8 cellular contexts compared by ENCODE assay signal in the genomic region with DNA sequence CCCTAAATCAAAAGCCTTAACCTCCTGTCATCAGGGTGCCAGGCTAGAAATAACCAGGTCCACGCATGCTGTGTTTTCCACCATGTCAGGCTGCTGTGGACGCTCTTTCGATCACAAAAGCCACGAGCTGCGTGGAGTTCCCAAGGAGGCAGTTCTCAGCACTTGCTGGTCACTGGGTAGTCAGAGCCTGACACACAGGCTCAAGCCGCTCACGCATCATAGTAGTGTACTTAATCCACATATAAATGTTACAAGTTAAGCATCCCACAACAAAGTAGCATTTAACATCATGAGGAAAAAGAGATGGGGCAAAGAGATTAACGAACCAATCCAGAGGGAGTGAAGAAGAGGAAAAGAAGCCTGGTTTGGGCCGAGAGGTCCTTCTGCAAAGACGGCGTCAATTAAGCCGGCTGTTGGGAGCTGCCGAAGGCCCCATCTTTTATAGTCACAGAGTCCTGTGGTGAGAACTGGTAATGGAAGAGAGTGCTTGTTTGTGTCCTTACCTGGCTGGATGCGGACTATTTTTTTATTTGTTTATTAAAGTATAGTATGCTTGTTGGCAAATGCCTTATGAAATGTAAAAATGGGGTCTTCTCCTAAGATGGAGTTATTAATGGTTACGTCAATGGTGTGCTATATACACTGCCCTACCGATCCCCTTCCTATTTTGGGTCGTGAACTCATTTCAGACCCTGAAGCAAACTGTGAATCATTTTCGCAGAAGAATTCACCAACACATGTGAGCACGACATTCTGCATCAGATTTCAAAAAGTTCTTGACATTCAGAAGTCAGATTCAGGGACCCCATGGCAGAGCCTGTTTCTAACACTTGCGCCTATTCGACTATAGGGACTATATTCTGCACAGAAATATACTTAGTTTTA. TPM values are rescaled to one million over a fixed set of nuclear protein-coding genes. Genes with fewer than 3 reads are reported as not detected.
DNase-seq lines count a peak whose midpoint lies in the region; ATAC-seq and TF ChIP-seq lines count a peak whose summit lies in the region.

No MANE protein-coding gene starts in this region.

- intact Hi-C loops in prostate gland (cut with DNase I): loop anchor here (5.0 to 10.0 kb wide), 3 partner anchors 82 to 365 kb away; partner anchors contain the start of genes CENPU and IRF2

- H3K4me1 ChIP-seq in HUES6 (ENCODE audit: control insufficient read depth, insufficient read depth, low read length) (peaks cover 45% of the 10 kb centered on the region), prostate gland (replicated peaks) (peaks cover 14% of the 10 kb centered on the region)

- H3K27me3 Mint-ChIP-seq in activated CD8-positive, alpha-beta T cell treated with anti-CD3 and anti-CD28 coated beads, Interleukin-2, amount 10 ng/mL, durations not matched to agents 7 days and 5 days (ENCODE audit: low read depth): no peaks in the 10 kb centered on the region

- H3K4me3 ChIP-seq in HUES6 (ENCODE audit: low read depth, low read length) (peak overlapping the region; percentile 62), prostate gland (peak overlapping the region; percentile 65 to 73)

- H3K36me3 ChIP-seq in HUES6 (ENCODE audit: control insufficient read depth, insufficient read depth, low read length): peaks cover 20% of the 10 kb centered on the region
- no peaks in the 10 kb centered on the region for H3K36me3 ChIP-seq in prostate gland

- H3K9me3 ChIP-seq in HUES6 (ENCODE audit: control insufficient read depth, insufficient read depth, low read depth, low read length) (no peaks in the 10 kb centered on the region), prostate gland (no peaks in the 10 kb centered on the region)

- peak overlapping the region; percentile 86 for H3K27ac Mint-ChIP-seq in activated CD8-positive, alpha-beta T cell treated with anti-CD3 and anti-CD28 coated beads, Interleukin-2, amount 10 ng/mL, durations not matched to agents 7 days and 5 days

- peaks cover 43% of the 10 kb centered on the region for H3K4me1 Mint-ChIP-seq in activated CD8-positive, alpha-beta T cell treated with anti-CD3 and anti-CD28 coated beads, Interleukin-2, amount 10 ng/mL, durations not matched to agents 7 days and 5 days (ENCODE audit: low read depth)

- peaks cover 38% of the 10 kb centered on the region for H3K36me3 Mint-ChIP-seq in activated CD8-positive, alpha-beta T cell treated with anti-CD3 and anti-CD28 coated beads, Interleukin-2, amount 10 ng/mL, durations not matched to agents 7 days and 5 days (ENCODE audit: low read depth)

- H3K27me3 ChIP-seq in HUES6 (ENCODE audit: control insufficient read depth, insufficient read depth, low read length) (no peaks in the 10 kb centered on the region), prostate gland (replicated peaks; ENCODE audit: insufficient read depth) (no peaks in the 10 kb centered on the region)

- peak overlapping the region; percentile 83 for H3K9ac ChIP-seq in HUES6 (ENCODE audit: low read length)

- DNase-seq in NCI-H1105 treated with DMSO at 0.1 percent for 48 hours (lab: John Stamatoyannopoulos, UW): peak; percentile 31
- DNase-seq in NCI-H1105 (lab: John Stamatoyannopoulos, UW): no peak
- DNase-seq in activated CD8-positive, alpha-beta T cell treated with anti-CD3 and anti-CD28 coated beads, Interleukin-2, amount 10 ng/mL, durations not matched to agents 7 days and 5 days: peak; percentile 32
- DNase-seq in foreskin melanocyte: peak; percentile 55
- DNase-seq in prostate gland (ENCODE audit: low spot score): peak; percentile 17
- DNase-seq in activated CD4-positive, CD25-positive, alpha-beta regulatory T cell treated with anti-CD3 and anti-CD28 coated beads, Interleukin-2, amount 50 U/mL, for 72 hours: no peak

- peak; percentile 8 for ATAC-seq in GM21390 (IDR thresholded peaks at IDR 0.05; ENCODE audit: unreplicated experiment)
- peak; percentile 3 for ATAC-seq in activated CD8-positive, alpha-beta T cell treated with anti-CD3 and anti-CD28 coated beads, Interleukin-2, amount 10 ng/mL, durations not matched to agents 7 days and 5 days

- CTCF ChIA-PET in activated CD8-positive, alpha-beta T cell treated with anti-CD3 and anti-CD28 coated beads, Interleukin-2, amount 10 ng/mL, durations not matched to agents 7 days and 5 days (lab: Charles Lee): interaction anchor here (0.9 to 4.3 kb wide), 3 partner anchors 12 to 386 kb away, joined by 5 to 27 read pairs (median 9); no protein-coding TSS in a partner anchor

- H3K27ac ChIP-seq in HUES6 (ENCODE audit: low read depth, low read length) (peak overlapping the region; percentile 66; the same call in 1 of the 2 replicates), prostate gland (peak overlapping the region; percentile 91 to 94)

- TF ChIP-seq POLR2A in prostate gland (IDR thresholded peaks at IDR 0.05): no peak

- H3K9me3 Mint-ChIP-seq in activated CD8-positive, alpha-beta T cell treated with anti-CD3 and anti-CD28 coated beads, Interleukin-2, amount 10 ng/mL, durations not matched to agents 7 days and 5 days (ENCODE audit: insufficient read depth): no peaks in the 10 kb centered on the region

- peak overlapping the region; percentile 89 for H3K4me3 Mint-ChIP-seq in activated CD8-positive, alpha-beta T cell treated with anti-CD3 and anti-CD28 coated beads, Interleukin-2, amount 10 ng/mL, durations not matched to agents 7 days and 5 days

- POLR2A ChIA-PET in activated CD8-positive, alpha-beta T cell treated with anti-CD3 and anti-CD28 coated beads, Interleukin-2, amount 10 ng/mL, durations not matched to agents 7 days and 5 days (lab: Charles Lee): interaction anchor here (0.5 to 4.0 kb wide), 11 partner anchors 9 to 905 kb away, joined by 3 to 29 read pairs (median 7); partner anchors contain the start of genes CENPU and IRF2

- WGBS in prostate gland: 27% methylated on average over 21 of the region's 21 CpGs

- no peak for TF ChIP-seq CTCF in prostate gland (IDR thresholded peaks at IDR 0.05)

RNA-seq across cellular contexts. Expression of gene PRIMPOL, which starts 0.7 kb away (rescaled TPM):
- total RNA-seq in activated CD8-positive, alpha-beta T cell treated with anti-CD3 and anti-CD28 coated beads, Interleukin-2, amount 10 ng/mL, durations not matched to agents 7 days and 5 days: 10 to 100 TPM; 24.9 to 26.9 TPM
- 10 to 100 TPM; 14.3 to 28.6 TPM for total RNA-seq in prostate gland

RNA-seq across cellular contexts. Expression of gene CASP3, which starts 1.0 kb away (rescaled TPM):
- 10 to 100 TPM; 71.7 to 78.0 TPM for total RNA-seq in activated CD8-positive, alpha-beta T cell treated with anti-CD3 and anti-CD28 coated beads, Interleukin-2, amount 10 ng/mL, durations not matched to agents 7 days and 5 days
- total RNA-seq in prostate gland: 10 to 100 TPM; 13.3 to 13.8 TPM

Comparison
In these comparisons a context has a peak if more than half of its experiments do, and no peak if none do; other contexts are left out.
1. DNase-seq: peak in NCI-H1105 treated with DMSO at 0.1 percent for 48 hours (single experiment), activated CD8-positive, alpha-beta T cell treated with anti-CD3 and anti-CD28 coated beads, Interleukin-2, amount 10 ng/mL, durations not matched to agents 7 days and 5 days (single experiment), foreskin melanocyte (single experiment) and prostate gland (single experiment); none in NCI-H1105 (single experiment) and activated CD4-positive, CD25-positive, alpha-beta regulatory T cell treated with anti-CD3 and anti-CD28 coated beads, Interleukin-2, amount 50 U/mL, for 72 hours (single experiment).
2. RNA of gene CASP3, which starts 1.0 kb away (total RNA-seq): 71.7 to 78.0 TPM in activated CD8-positive, alpha-beta T cell treated with anti-CD3 and anti-CD28 coated beads, Interleukin-2, amount 10 ng/mL, durations not matched to agents 7 days and 5 days; 13.3 to 13.8 TPM in prostate gland; every median in the first group is over 4 times any median in the second.